24 cellular contexts compared by ENCODE assay signal in genomic region chr15:71145648-71146047, GRCh38. TPM values are rescaled to one million over a fixed set of nuclear protein-coding genes. Genes with fewer than 3 reads are reported as not detected.
DNase-seq lines count a peak whose midpoint lies in the region; ATAC-seq and TF ChIP-seq lines count a peak whose summit lies in the region.
"Had no signal": no experiment of that assay in that cellular context is flagged by ENCODE, and none has a peak within 500 bp of the region (broad histone marks: within the 10 kb centered on the region; RNA-seq: fewer than 3 reads in every experiment).

No MANE protein-coding gene starts in this region.

- H3K27ac Mint-ChIP-seq in activated T-helper 2 cell treated with anti-CD3 and anti-CD28 coated beads, Interferon-gamma antibody, Interleukin-2, Interleukin-4, amounts not matched to agents 10 μg/mL and 5 μg/mL and 100 μg/mL, durations not matched to agents 14 hours and 24 hours and 36 hours = no peak overlapping the region
- no peak overlapping the region for H3K27ac Mint-ChIP-seq in CD8-positive, alpha-beta memory T cell
- H3K27ac Mint-ChIP-seq: CD4-positive, alpha-beta memory T cell had no signal

- H3K27me3 Mint-ChIP-seq in activated T-helper 2 cell treated with anti-CD3 and anti-CD28 coated beads, Interferon-gamma antibody, Interleukin-2, Interleukin-4, amounts not matched to agents 10 μg/mL and 5 μg/mL and 100 μg/mL, durations not matched to agents 14 hours and 24 hours and 36 hours (ENCODE audit: low read depth) = peaks cover 4% of the 10 kb centered on the region
- peaks cover 1 to 28% of the 10 kb centered on the region in 2 donors for H3K27me3 Mint-ChIP-seq in CD8-positive, alpha-beta memory T cell

- H3K4me1 ChIP-seq in right atrium auricular region (peaks cover 0 to 47% of the 10 kb centered on the region in 2 donors), mucosa of stomach (ENCODE audit: control insufficient read depth, insufficient read depth, low read length) (peaks cover 56% of the 10 kb centered on the region)
- no peaks in the 10 kb centered on the region for H3K4me1 ChIP-seq in CD8-positive, alpha-beta memory T cell (ENCODE audit: insufficient read depth, low read length)
- H3K4me1 ChIP-seq: Caco-2, SJSA1 had no signal

- H3K9me3 ChIP-seq in right atrium auricular region (no peaks in the 10 kb centered on the region), mucosa of stomach (ENCODE audit: control insufficient read depth, low read length) (no peaks in the 10 kb centered on the region)
- H3K9me3 ChIP-seq in CD8-positive, alpha-beta memory T cell (ENCODE audit: low read length) = no peaks in the 10 kb centered on the region
- H3K9me3 ChIP-seq: Caco-2, SJSA1 had no signal

- H3K27me3 ChIP-seq in right atrium auricular region = no peaks in the 10 kb centered on the region
- no peaks in the 10 kb centered on the region for H3K27me3 ChIP-seq in mucosa of stomach (ENCODE audit: control insufficient read depth, insufficient read depth, low read length)
- H3K27me3 ChIP-seq in CD8-positive, alpha-beta memory T cell (ENCODE audit: insufficient read depth, low read length, poor library complexity, severe bottlenecking) = no peaks in the 10 kb centered on the region
- H3K27me3 ChIP-seq: SJSA1 had no signal

- no peak for DNase-seq in right atrium auricular region (ENCODE audit: low spot score)
- no peak for DNase-seq in left ventricle myocardium superior
- no peak for DNase-seq in activated CD4-positive, alpha-beta T cell treated with anti-CD3 and anti-CD28 coated beads, Interleukin-2, amount 50 U/mL, for 48 hours
- no peak for DNase-seq in activated T-helper 2 cell treated with anti-CD3 and anti-CD28 coated beads, Interferon-gamma antibody, Interleukin-2, Interleukin-4, amounts not matched to agents 10 μg/mL and 5 μg/mL and 100 μg/mL, durations not matched to agents 14 hours and 24 hours and 36 hours (ENCODE audit: low spot score)
- no peak for DNase-seq in CD8-positive, alpha-beta memory T cell
- DNase-seq: C1 segment of cervical spinal cord; Caco-2; CD4-positive, alpha-beta memory T cell; DMS 273 treated with DMSO at 0.1 percent for 48 hours; DMS79; EL; GF-D8; Karpas-422; NCI-H1092 treated with DMSO at 0.1 percent for 48 hours; NCI-H1436 treated with DMSO at 0.1 percent for 48 hours; NCI-H187 treated with DMSO at 0.1 percent for 48 hours; NCI-H446; NCI-H524 treated with DMSO at 0.1 percent for 48 hours; NCI-H774 had no signal

- POLR2A ChIA-PET in CD8-positive, alpha-beta memory T cell (lab: Charles Lee) = no interaction called here

- H3K27ac ChIP-seq in right atrium auricular region (peak overlapping the region; percentile 85 to 86), VCaP (peak overlapping the region; percentile 71)
- no peak overlapping the region for H3K27ac ChIP-seq in CD8-positive, alpha-beta memory T cell (ENCODE audit: low read depth, low read length)
- H3K27ac ChIP-seq: HL-60, SJSA1 had no signal

- H3K4me1 Mint-ChIP-seq in activated T-helper 2 cell treated with anti-CD3 and anti-CD28 coated beads, Interferon-gamma antibody, Interleukin-2, Interleukin-4, amounts not matched to agents 10 μg/mL and 5 μg/mL and 100 μg/mL, durations not matched to agents 14 hours and 24 hours and 36 hours (ENCODE audit: low read depth) = no peaks in the 10 kb centered on the region
- no peaks in the 10 kb centered on the region for H3K4me1 Mint-ChIP-seq in CD8-positive, alpha-beta memory T cell
- H3K4me1 Mint-ChIP-seq: CD4-positive, alpha-beta memory T cell had no signal

- H3K4me3 Mint-ChIP-seq in activated T-helper 2 cell treated with anti-CD3 and anti-CD28 coated beads, Interferon-gamma antibody, Interleukin-2, Interleukin-4, amounts not matched to agents 10 μg/mL and 5 μg/mL and 100 μg/mL, durations not matched to agents 14 hours and 24 hours and 36 hours (ENCODE audit: low read depth) = no peak overlapping the region
- no peak overlapping the region for H3K4me3 Mint-ChIP-seq in CD8-positive, alpha-beta memory T cell
- H3K4me3 Mint-ChIP-seq: CD4-positive, alpha-beta memory T cell had no signal

- ATAC-seq in left ventricle myocardium superior = no peak
- ATAC-seq: HCT116 had no signal

- H3K4me3 ChIP-seq in right atrium auricular region (no peak overlapping the region), mucosa of stomach (ENCODE audit: low read length) (no peak overlapping the region)
- H3K4me3 ChIP-seq in CD8-positive, alpha-beta memory T cell (ENCODE audit: low read length) = no peak overlapping the region
- H3K4me3 ChIP-seq: SJSA1 had no signal

- CTCF ChIA-PET in CD8-positive, alpha-beta memory T cell (lab: Charles Lee) = no interaction called here

- H3K36me3 ChIP-seq in right atrium auricular region (no peaks in the 10 kb centered on the region), mucosa of stomach (ENCODE audit: control insufficient read depth, insufficient read depth, low read length) (no peaks in the 10 kb centered on the region)
- H3K36me3 ChIP-seq in CD8-positive, alpha-beta memory T cell (ENCODE audit: insufficient read depth, low read length) = no peaks in the 10 kb centered on the region

- H3K36me3 Mint-ChIP-seq in activated T-helper 2 cell treated with anti-CD3 and anti-CD28 coated beads, Interferon-gamma antibody, Interleukin-2, Interleukin-4, amounts not matched to agents 10 μg/mL and 5 μg/mL and 100 μg/mL, durations not matched to agents 14 hours and 24 hours and 36 hours (ENCODE audit: low read depth) = no peaks in the 10 kb centered on the region
- no peaks in the 10 kb centered on the region for H3K36me3 Mint-ChIP-seq in CD8-positive, alpha-beta memory T cell
- H3K36me3 Mint-ChIP-seq: CD4-positive, alpha-beta memory T cell had no signal

- TF ChIP-seq CTCF in right atrium auricular region (IDR thresholded peaks at IDR 0.05) (no peak), VCaP (conservative IDR thresholded peaks at IDR 0.05) (no peak)

- no peaks in the 10 kb centered on the region for H3K9me3 Mint-ChIP-seq in activated T-helper 2 cell treated with anti-CD3 and anti-CD28 coated beads, Interferon-gamma antibody, Interleukin-2, Interleukin-4, amounts not matched to agents 10 μg/mL and 5 μg/mL and 100 μg/mL, durations not matched to agents 14 hours and 24 hours and 36 hours
- H3K9me3 Mint-ChIP-seq in CD8-positive, alpha-beta memory T cell = no peaks in the 10 kb centered on the region

- intact Hi-C loops in left ventricle myocardium superior (cut with micrococcal nuclease) = no loop called here
- intact Hi-C loops in activated T-helper 2 cell treated with anti-CD3 and anti-CD28 coated beads, Interferon-gamma antibody, Interleukin-2, Interleukin-4, amounts not matched to agents 10 μg/mL and 5 μg/mL and 100 μg/mL, durations not matched to agents 14 hours and 24 hours and 36 hours (cut with micrococcal nuclease) = no loop called here

- peak overlapping the region; percentile 44 for H3K9ac ChIP-seq in mucosa of stomach (ENCODE audit: low read length)

RNA-seq across cellular contexts. Expression of gene THSD4, which starts 30.4 kb away (rescaled TPM):
- total RNA-seq in right atrium auricular region (10 to 100 TPM; 41.2 to 85.3 TPM), left ventricle myocardium superior (80.7 TPM)
- total RNA-seq in activated T-helper 2 cell treated with anti-CD3 and anti-CD28 coated beads, Interferon-gamma antibody, Interleukin-2, Interleukin-4, amounts not matched to agents 10 μg/mL and 5 μg/mL and 100 μg/mL, durations not matched to agents 14 hours and 24 hours and 36 hours = 0.07 TPM in 1 of 2 replicates, not detected in the other
- total RNA-seq in CD8-positive, alpha-beta memory T cell = not detected
- not detected for polyA plus RNA-seq in CD8-positive, alpha-beta memory T cell
- total RNA-seq: CD4-positive, alpha-beta memory T cell had no signal
- polyA plus RNA-seq: CD4-positive, alpha-beta memory T cell had no signal

Comparison
In these comparisons a context has a peak if more than half of its experiments do, and no peak if none do; other contexts are left out.
1. RNA of gene THSD4, which starts 30.4 kb away (total RNA-seq): 41.2 to 85.3 TPM in right atrium auricular region and 80.7 TPM in left ventricle myocardium superior (single experiment); 0.07 TPM in activated T-helper 2 cell treated with anti-CD3 and anti-CD28 coated beads, Interferon-gamma antibody, Interleukin-2, Interleukin-4, amounts not matched to agents 10 μg/mL and 5 μg/mL and 100 μg/mL, durations not matched to agents 14 hours and 24 hours and 36 hours and not detected in CD8-positive, alpha-beta memory T cell; every median in the first group is over 10 times any median in the second.